In the genomic region with DNA sequence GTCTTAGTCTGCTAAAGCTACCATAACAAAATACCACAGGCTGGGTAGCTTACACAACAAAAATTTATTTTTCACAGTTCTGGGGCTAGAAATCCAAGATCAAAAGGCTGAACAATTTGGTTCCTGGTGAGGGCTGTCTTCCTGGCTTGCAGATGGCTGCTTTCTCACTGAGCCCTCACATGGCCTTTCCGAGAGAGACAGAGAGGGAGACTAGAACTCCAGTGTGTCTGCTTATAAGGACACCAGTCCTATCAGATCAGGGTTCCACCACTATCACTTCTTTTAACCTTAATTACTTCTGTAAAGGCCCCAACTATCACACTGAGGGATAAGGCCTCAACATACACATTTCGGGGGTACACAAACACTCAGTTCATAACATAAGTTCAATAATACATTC, we compare ENCODE assay signal across 36 cellular contexts.
"Had no signal": no experiment of that assay in that cellular context is flagged by ENCODE, and none has a peak within 500 bp of the region (broad histone marks: within the 10 kb centered on the region; RNA-seq: fewer than 3 reads in every experiment).

No MANE protein-coding gene starts in this region.

- H3K9me3 Mint-ChIP-seq: endodermal cell, type B pancreatic cell had no signal

- H3K79me2 ChIP-seq: parathyroid adenoma had no signal

- H3K36me3 Mint-ChIP-seq: activated CD4-positive, alpha-beta memory T cell treated with anti-CD3 and anti-CD28 coated beads for 36 hours; activated naive CD4-positive, alpha-beta T cell treated with anti-CD3 and anti-CD28 coated beads, Interleukin-2, amount 10 ng/mL, durations not matched to agents 7 days and 5 days; stimulated activated memory B cell treated with anti-CD40 and anti-IgM and Interleukin-4, amounts not matched to agents 10 μg/mL and 1 μg/mL and 100 μg/mL, for 72 hours; type B pancreatic cell had no signal

- H2AFZ ChIP-seq: parathyroid adenoma had no signal

- H3K27me3 Mint-ChIP-seq: activated CD4-positive, alpha-beta memory T cell treated with anti-CD3 and anti-CD28 coated beads for 36 hours; activated CD4-positive, alpha-beta T cell treated with anti-CD3 and anti-CD28 coated beads, Interleukin-2, amount 10 ng/mL, durations not matched to agents 24 days and 14 days; activated naive CD4-positive, alpha-beta T cell treated with anti-CD3 and anti-CD28 coated beads, Interleukin-2, amount 10 ng/mL, durations not matched to agents 7 days and 5 days; activated T-cell treated with anti-CD3 and anti-CD28 coated beads, Interleukin-2, amount 50 U/mL, for 24 hours; naive thymus-derived CD8-positive, alpha-beta T cell; stimulated activated memory B cell treated with anti-CD40 and anti-IgM and Interleukin-4, amounts not matched to agents 10 μg/mL and 1 μg/mL and 100 μg/mL, for 72 hours; stimulated activated naive CD8-positive, alpha-beta T cell treated with anti-CD3 and anti-CD28 coated beads, Interleukin-15, amount 100 ng/mL, for 72 hours; type B pancreatic cell had no signal

- H3K9ac ChIP-seq: parathyroid adenoma had no signal

- H3K4me3 Mint-ChIP-seq: activated CD4-positive, alpha-beta memory T cell treated with anti-CD3 and anti-CD28 coated beads for 36 hours; activated CD4-positive, alpha-beta T cell treated with anti-CD3 and anti-CD28 coated beads, Interleukin-2, amount 10 ng/mL, durations not matched to agents 24 days and 14 days; activated naive CD4-positive, alpha-beta T cell treated with anti-CD3 and anti-CD28 coated beads, Interleukin-2, amount 10 ng/mL, durations not matched to agents 7 days and 5 days; activated T-cell treated with anti-CD3 and anti-CD28 coated beads, Interleukin-2, amount 50 U/mL, for 24 hours; endodermal cell; immature natural killer cell; naive thymus-derived CD8-positive, alpha-beta T cell; neural crest cell; stimulated activated memory B cell treated with anti-CD40 and anti-IgM and Interleukin-4, amounts not matched to agents 10 μg/mL and 1 μg/mL and 100 μg/mL, for 72 hours; stimulated activated naive CD8-positive, alpha-beta T cell treated with anti-CD3 and anti-CD28 coated beads, Interleukin-15, amount 100 ng/mL, for 72 hours; T-helper 1 cell treated with Interleukin-12 subunit alpha and Interleukin-12 subunit beta and Interleukin-4 antibody, amounts not matched to agents 30 μg/mL and 1 μg/mL, for 36 hours; type B pancreatic cell had no signal

- H3K4me1 ChIP-seq: breast epithelium, heart left ventricle, left lung, parathyroid adenoma, psoas muscle, sigmoid colon, uterus had no signal

- H3K27me3 ChIP-seq: breast epithelium, heart left ventricle, left lung, sigmoid colon, uterus had no signal

- ATAC-seq: esophagus mucosa; heart left ventricle; left lung; naive thymus-derived CD8-positive, alpha-beta T cell; psoas muscle; stimulated activated memory B cell treated with anti-CD40 and anti-IgM and Interleukin-4, amounts not matched to agents 10 μg/mL and 1 μg/mL and 100 μg/mL, for 72 hours; stimulated activated naive CD8-positive, alpha-beta T cell treated with anti-CD3 and anti-CD28 coated beads, Interleukin-15, amount 100 ng/mL, for 72 hours had no signal

- H3K36me3 ChIP-seq: breast epithelium, heart left ventricle, left lung, sigmoid colon, uterus, WERI-Rb-1 had no signal

- H3K27ac Mint-ChIP-seq: activated CD4-positive, alpha-beta memory T cell treated with anti-CD3 and anti-CD28 coated beads for 36 hours; activated CD4-positive, alpha-beta T cell treated with anti-CD3 and anti-CD28 coated beads, Interleukin-2, amount 10 ng/mL, durations not matched to agents 24 days and 14 days; activated naive CD4-positive, alpha-beta T cell treated with anti-CD3 and anti-CD28 coated beads, Interleukin-2, amount 10 ng/mL, durations not matched to agents 7 days and 5 days; activated T-cell treated with anti-CD3 and anti-CD28 coated beads, Interleukin-2, amount 50 U/mL, for 24 hours; immature natural killer cell; naive thymus-derived CD8-positive, alpha-beta T cell; stimulated activated memory B cell treated with anti-CD40 and anti-IgM and Interleukin-4, amounts not matched to agents 10 μg/mL and 1 μg/mL and 100 μg/mL, for 72 hours; stimulated activated naive CD8-positive, alpha-beta T cell treated with anti-CD3 and anti-CD28 coated beads, Interleukin-15, amount 100 ng/mL, for 72 hours; T-helper 1 cell treated with Interleukin-12 subunit alpha and Interleukin-12 subunit beta and Interleukin-4 antibody, amounts not matched to agents 30 μg/mL and 1 μg/mL, for 36 hours; type B pancreatic cell had no signal

- H3K4me3 ChIP-seq: breast epithelium, heart left ventricle, left lung, lung, psoas muscle, sigmoid colon, uterus had no signal

- DNase-seq: activated CD4-positive, alpha-beta memory T cell treated with anti-CD3 and anti-CD28 coated beads for 36 hours; activated CD4-positive, alpha-beta T cell treated with anti-CD3 and anti-CD28 coated beads, Interleukin-2, amount 10 ng/mL, durations not matched to agents 24 days and 14 days; activated CD4-positive, CD25-positive, alpha-beta regulatory T cell treated with anti-CD3 and anti-CD28 coated beads, Interleukin-2, amount 50 U/mL, for 72 hours; activated CD8-positive, alpha-beta memory T cell treated with anti-CD3 and anti-CD28 coated beads, Interleukin-2, amount 50 U/mL, for 48 hours; activated gamma-delta T cell; activated naive CD4-positive, alpha-beta T cell treated with anti-CD3 and anti-CD28 coated beads, Interleukin-2, amount 10 ng/mL, durations not matched to agents 7 days and 5 days; activated T-cell treated with anti-CD3 and anti-CD28 coated beads, Interleukin-2, amount 50 U/mL, for 24 hours; amniotic stem cell; central memory CD4-positive, alpha-beta T cell; endodermal cell; foreskin fibroblast; heart left ventricle; hypothalamus; immature natural killer cell; left lung; naive thymus-derived CD8-positive, alpha-beta T cell; nucleus accumbens; psoas muscle; sigmoid colon; small intestine; stimulated activated CD4-positive, alpha-beta T cell treated with anti-CD3 and anti-CD28 coated beads, Interleukin-1b, Interleukin-23, amount 100 ng/mL, for 48 hours; stimulated activated CD4-positive, alpha-beta T cell treated with anti-CD3 and anti-CD28 coated beads, Interleukin-4, amount 100 ng/mL, for 4 hours; stimulated activated CD8-positive, alpha-beta memory T cell treated with anti-CD3 and anti-CD28 coated beads, Interleukin-4, amount 100 ng/mL, for 48 hours; stimulated activated naive CD8-positive, alpha-beta T cell treated with anti-CD3 and anti-CD28 coated beads, Interleukin-15, amount 100 ng/mL, for 72 hours; substantia nigra; T-helper 9 cell; uterus had no signal

- H3K4me1 Mint-ChIP-seq: activated CD4-positive, alpha-beta T cell treated with anti-CD3 and anti-CD28 coated beads, Interleukin-2, amount 10 ng/mL, durations not matched to agents 24 days and 14 days; activated naive CD4-positive, alpha-beta T cell treated with anti-CD3 and anti-CD28 coated beads, Interleukin-2, amount 10 ng/mL, durations not matched to agents 7 days and 5 days; immature natural killer cell; naive thymus-derived CD8-positive, alpha-beta T cell; neural crest cell; stimulated activated memory B cell treated with anti-CD40 and anti-IgM and Interleukin-4, amounts not matched to agents 10 μg/mL and 1 μg/mL and 100 μg/mL, for 72 hours; stimulated activated naive CD8-positive, alpha-beta T cell treated with anti-CD3 and anti-CD28 coated beads, Interleukin-15, amount 100 ng/mL, for 72 hours had no signal

- H3K27ac ChIP-seq: breast epithelium, heart left ventricle, left lung, parathyroid adenoma, psoas muscle, sigmoid colon, uterus, WERI-Rb-1 had no signal

- H3K9me3 ChIP-seq: breast epithelium, psoas muscle, uterus had no signal
